ENCODE assay signal across 17 cellular contexts in the genomic region with DNA sequence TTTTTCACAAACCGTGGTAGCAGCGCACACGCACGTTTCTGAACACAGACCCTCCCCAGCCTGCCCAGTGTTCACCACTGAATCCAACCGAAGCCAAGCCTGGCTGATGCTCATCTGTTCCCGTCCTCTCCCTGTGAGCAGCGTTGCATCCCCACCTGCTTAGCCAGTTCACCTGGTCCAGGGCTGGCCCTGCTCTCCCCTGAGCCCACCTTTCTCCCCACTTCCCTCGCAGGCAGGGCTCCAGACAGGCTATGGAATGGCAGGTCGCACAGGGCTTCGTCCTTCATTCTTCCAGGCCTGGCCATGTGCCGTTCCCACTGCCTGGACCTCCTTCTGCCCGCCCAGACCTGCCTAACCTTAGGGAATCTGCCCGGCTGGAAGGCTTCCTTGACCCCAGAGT.
DNase-seq lines count a peak whose midpoint lies in the region; ATAC-seq and TF ChIP-seq lines count a peak whose summit lies in the region.
"Had no signal": no experiment of that assay in that cellular context is flagged by ENCODE, and none has a peak within 500 bp of the region (broad histone marks: within the 10 kb centered on the region; RNA-seq: fewer than 3 reads in every experiment).

No MANE protein-coding gene starts in this region.

- H3K27me3 ChIP-seq in spleen (replicated peaks in 1 of 7) = no peaks in the 10 kb centered on the region
- H3K27me3 ChIP-seq: BLaER1 had no signal

- H3K9me3 ChIP-seq in spleen = no peaks in the 10 kb centered on the region
- H3K9me3 ChIP-seq: BLaER1, Caco-2 had no signal

- TF ChIP-seq POLR2A in spleen (IDR thresholded peaks at IDR 0.05) = no peak

- 79 to 93% (median 89%) methylated on average over 13 of the region's 13 CpGs for WGBS in spleen, 5 donors

- DNase-seq in activated CD8-positive, alpha-beta memory T cell treated with anti-CD3 and anti-CD28 coated beads for 24 hours = peak; percentile 13
- DNase-seq in activated CD8-positive, alpha-beta memory T cell treated with anti-CD3 and anti-CD28 coated beads, Interleukin-2, amount 50 U/mL, for 48 hours = no peak
- DNase-seq in mesenteric fat pad (ENCODE audit: low spot score) (peak; percentile 45), spleen (peak; percentile 63), HPDE6-E6E7 (ENCODE audit: extremely low spot score) (no peak)
- DNase-seq: Caco-2; CD4-positive, CD25-positive, alpha-beta regulatory T cell; CD8-positive, alpha-beta T cell; DMS153; DND-41; GOT3; H7; HCEC 1CT had no signal

- no peaks in the 10 kb centered on the region for H3K36me3 ChIP-seq in spleen

- intact Hi-C loops in spleen (cut with DNase I; ENCODE audit: low total_unique reads) = no loop called here

- no peak overlapping the region for H3K27ac ChIP-seq in spleen
- H3K27ac ChIP-seq: 22Rv1, BLaER1, C4-2B had no signal

- H3K4me3 ChIP-seq in spleen = no peak overlapping the region
- H3K4me3 ChIP-seq: BLaER1 had no signal

- TF ChIP-seq CTCF in spleen (IDR thresholded peaks at IDR 0.05 in 8 of 11, conservative IDR thresholded peaks at IDR 0.05 in 3 of 11) = no peak

- no peak for ATAC-seq in GM21723 (IDR thresholded peaks at IDR 0.05; ENCODE audit: unreplicated experiment)
- ATAC-seq: CD8-positive, alpha-beta T cell had no signal

- H3K4me1 ChIP-seq in spleen = no peaks in the 10 kb centered on the region
- H3K4me1 ChIP-seq: BLaER1, Caco-2 had no signal

Comparison
In these comparisons a context has a peak if more than half of its experiments do, and no peak if none do; other contexts are left out.
1. DNase-seq: peak in activated CD8-positive, alpha-beta memory T cell treated with anti-CD3 and anti-CD28 coated beads for 24 hours (single experiment), mesenteric fat pad (single experiment) and spleen (single experiment); none in activated CD8-positive, alpha-beta memory T cell treated with anti-CD3 and anti-CD28 coated beads, Interleukin-2, amount 50 U/mL, for 48 hours (single experiment) and HPDE6-E6E7 (single experiment).